In genomic region chr2:234025475-234025874, GRCh38 we compare ENCODE assay signal across 11 cellular contexts. TPM values are rescaled to one million over a fixed set of nuclear protein-coding genes. Genes with fewer than 3 reads are reported as not detected.
DNase-seq lines count a peak whose midpoint lies in the region; ATAC-seq and TF ChIP-seq lines count a peak whose summit lies in the region.
"Had no signal": no experiment of that assay in that cellular context is flagged by ENCODE, and none has a peak within 500 bp of the region (broad histone marks: within the 10 kb centered on the region; RNA-seq: fewer than 3 reads in every experiment).

No MANE protein-coding gene starts in this region.

- ATAC-seq in GM21825 (IDR thresholded peaks at IDR 0.05; ENCODE audit: unreplicated experiment) (peak; percentile 57), naive B cell (ENCODE audit: low read depth in 2 of 2) (peak; percentile 96 to 99), HG03432 (IDR thresholded peaks at IDR 0.05; ENCODE audit: unreplicated experiment) (no peak)
- ATAC-seq: K562 had no signal

- peak overlapping the region; percentile 46 to 92 (median 84) for H3K4me3 Mint-ChIP-seq in CD4-positive, alpha-beta memory T cell
- peak overlapping the region; percentile 57 for H3K4me3 Mint-ChIP-seq in activated T-helper 2 cell treated with anti-CD3 and anti-CD28 coated beads, Interferon-gamma antibody, Interleukin-2, Interleukin-4, amounts not matched to agents 10 μg/mL and 5 μg/mL and 100 μg/mL, durations not matched to agents 14 hours and 24 hours and 36 hours (ENCODE audit: low read depth)
- peak overlapping the region; percentile 71 to 93 (median 84) for H3K4me3 Mint-ChIP-seq in naive B cell
- no peak overlapping the region for H3K4me3 Mint-ChIP-seq in progenitor cell of endocrine pancreas (ENCODE audit: low read depth)

- POLR2A ChIA-PET in CD4-positive, alpha-beta memory T cell (lab: Charles Lee; ENCODE audit: partially characterized antibody): interaction anchor here (0.6 to 3.6 kb wide), 12 partner anchors 18 to 421 kb away, joined by 3 to 29 read pairs (median 4); no protein-coding TSS in a partner anchor

- H3K9me3 ChIP-seq in CD4-positive, alpha-beta memory T cell (ENCODE audit: control insufficient read depth in 1 of 2, low read length in 2 of 2): no peaks in the 10 kb centered on the region
- no peaks in the 10 kb centered on the region for H3K9me3 ChIP-seq in testis

- intact Hi-C loops in CD4-positive, alpha-beta memory T cell (cut with micrococcal nuclease): no loop called here
- intact Hi-C loops in activated T-helper 2 cell treated with anti-CD3 and anti-CD28 coated beads, Interferon-gamma antibody, Interleukin-2, Interleukin-4, amounts not matched to agents 10 μg/mL and 5 μg/mL and 100 μg/mL, durations not matched to agents 14 hours and 24 hours and 36 hours (cut with micrococcal nuclease): no loop called here
- intact Hi-C loops in testis (cut with DNase I; ENCODE audit: low total_unique reads): no loop called here

- peaks cover 0 to 10% (median under 1%) of the 10 kb centered on the region in 8 donors for H3K9me3 Mint-ChIP-seq in CD4-positive, alpha-beta memory T cell
- H3K9me3 Mint-ChIP-seq in activated T-helper 2 cell treated with anti-CD3 and anti-CD28 coated beads, Interferon-gamma antibody, Interleukin-2, Interleukin-4, amounts not matched to agents 10 μg/mL and 5 μg/mL and 100 μg/mL, durations not matched to agents 14 hours and 24 hours and 36 hours: peaks cover 7% of the 10 kb centered on the region
- H3K9me3 Mint-ChIP-seq in naive B cell (peaks cover 0 to 16% (median 7%) of the 10 kb centered on the region in 7 donors), progenitor cell of endocrine pancreas (ENCODE audit: low read depth) (peaks cover 5% of the 10 kb centered on the region)

- WGBS in testis, 2 donors: 18 to 28% methylated on average over 10 of the region's 10 CpGs

- peak; percentile 31 to 43 (median 39) for DNase-seq in CD4-positive, alpha-beta memory T cell
- DNase-seq in activated T-helper 2 cell treated with anti-CD3 and anti-CD28 coated beads, Interferon-gamma antibody, Interleukin-2, Interleukin-4, amounts not matched to agents 10 μg/mL and 5 μg/mL and 100 μg/mL, durations not matched to agents 14 hours and 24 hours and 36 hours (ENCODE audit: low spot score): no peak
- DNase-seq in naive B cell: peak; percentile 55
- DNase-seq in progenitor cell of endocrine pancreas (ENCODE audit: low spot score, unreplicated experiment): no peak
- DNase-seq in testis: no peak
- DNase-seq in NCI-H510A (lab: John Stamatoyannopoulos, UW): no peak
- DNase-seq: hypothalamus had no signal

- peak overlapping the region; percentile 48 to 90 (median 74) for H3K27ac Mint-ChIP-seq in CD4-positive, alpha-beta memory T cell
- no peak overlapping the region for H3K27ac Mint-ChIP-seq in activated T-helper 2 cell treated with anti-CD3 and anti-CD28 coated beads, Interferon-gamma antibody, Interleukin-2, Interleukin-4, amounts not matched to agents 10 μg/mL and 5 μg/mL and 100 μg/mL, durations not matched to agents 14 hours and 24 hours and 36 hours
- H3K27ac Mint-ChIP-seq in naive B cell: peak overlapping the region in 5 of 6 donors; percentile 32 to 92 (median 77)
- no peak overlapping the region for H3K27ac Mint-ChIP-seq in progenitor cell of endocrine pancreas

- peak overlapping the region; percentile 33 for H3K27ac ChIP-seq in CD4-positive, alpha-beta memory T cell (ENCODE audit: low read depth, low read length)
- no peak overlapping the region for H3K27ac ChIP-seq in testis

- H3K4me1 Mint-ChIP-seq in CD4-positive, alpha-beta memory T cell: peaks cover 38 to 73% (median 56%) of the 10 kb centered on the region in 4 donors
- peaks cover 23% of the 10 kb centered on the region for H3K4me1 Mint-ChIP-seq in activated T-helper 2 cell treated with anti-CD3 and anti-CD28 coated beads, Interferon-gamma antibody, Interleukin-2, Interleukin-4, amounts not matched to agents 10 μg/mL and 5 μg/mL and 100 μg/mL, durations not matched to agents 14 hours and 24 hours and 36 hours (ENCODE audit: low read depth)
- peaks cover 7 to 19% (median 12%) of the 10 kb centered on the region in 3 donors for H3K4me1 Mint-ChIP-seq in naive B cell
- peaks cover 6% of the 10 kb centered on the region for H3K4me1 Mint-ChIP-seq in progenitor cell of endocrine pancreas (ENCODE audit: low read depth)

- peak overlapping the region; percentile 48 to 56 for H3K4me3 ChIP-seq in CD4-positive, alpha-beta memory T cell (ENCODE audit: low read length in 2 of 2)
- H3K4me3 ChIP-seq in testis: no peak overlapping the region
- H3K4me3 ChIP-seq: K562 had no signal

- TF ChIP-seq POLR2A in testis (IDR thresholded peaks at IDR 0.05): no peak

- no peaks in the 10 kb centered on the region for H3K27me3 Mint-ChIP-seq in CD4-positive, alpha-beta memory T cell
- H3K27me3 Mint-ChIP-seq in activated T-helper 2 cell treated with anti-CD3 and anti-CD28 coated beads, Interferon-gamma antibody, Interleukin-2, Interleukin-4, amounts not matched to agents 10 μg/mL and 5 μg/mL and 100 μg/mL, durations not matched to agents 14 hours and 24 hours and 36 hours (ENCODE audit: low read depth): peaks cover 32% of the 10 kb centered on the region
- H3K27me3 Mint-ChIP-seq in naive B cell (peaks cover 24 to 48% (median 40%) of the 10 kb centered on the region in 3 donors), progenitor cell of endocrine pancreas (peaks cover 16% of the 10 kb centered on the region)

- CTCF ChIA-PET in CD4-positive, alpha-beta memory T cell (lab: Charles Lee; ENCODE audit: partially characterized antibody): interaction anchor here (0.7 to 3.4 kb wide), 3 partner anchors 8 to 477 kb away, joined by 3 to 16 read pairs (median 4); no protein-coding TSS in a partner anchor

- TF ChIP-seq CTCF in progenitor cell of endocrine pancreas (IDR thresholded peaks at IDR 0.05; ENCODE audit: unreplicated experiment) (no peak), testis (IDR thresholded peaks at IDR 0.05) (no peak)

- no peaks in the 10 kb centered on the region for H3K36me3 ChIP-seq in CD4-positive, alpha-beta memory T cell (ENCODE audit: insufficient read depth, low read length)
- H3K36me3 ChIP-seq in testis (ENCODE audit: low read depth, missing control alignments): no peaks in the 10 kb centered on the region

- H3K4me1 ChIP-seq in CD4-positive, alpha-beta memory T cell (ENCODE audit: insufficient read depth, low read length): peaks cover 54% of the 10 kb centered on the region
- H3K4me1 ChIP-seq in testis: peaks cover 3% of the 10 kb centered on the region

- no peaks in the 10 kb centered on the region for H3K27me3 ChIP-seq in CD4-positive, alpha-beta memory T cell (ENCODE audit: insufficient read depth, low read length)
- no peaks in the 10 kb centered on the region for H3K27me3 ChIP-seq in testis

- H3K36me3 Mint-ChIP-seq in CD4-positive, alpha-beta memory T cell: no peaks in the 10 kb centered on the region
- H3K36me3 Mint-ChIP-seq in activated T-helper 2 cell treated with anti-CD3 and anti-CD28 coated beads, Interferon-gamma antibody, Interleukin-2, Interleukin-4, amounts not matched to agents 10 μg/mL and 5 μg/mL and 100 μg/mL, durations not matched to agents 14 hours and 24 hours and 36 hours (ENCODE audit: low read depth): no peaks in the 10 kb centered on the region
- H3K36me3 Mint-ChIP-seq in naive B cell (peaks cover 0 to 18% of the 10 kb centered on the region in 2 donors), progenitor cell of endocrine pancreas (ENCODE audit: insufficient read depth) (no peaks in the 10 kb centered on the region)

RNA-seq across cellular contexts. Expression of gene SPP2, which starts 25.0 kb away (rescaled TPM):
- not detected for total RNA-seq in CD4-positive, alpha-beta memory T cell
- not detected for polyA plus RNA-seq in CD4-positive, alpha-beta memory T cell
- total RNA-seq in activated T-helper 2 cell treated with anti-CD3 and anti-CD28 coated beads, Interferon-gamma antibody, Interleukin-2, Interleukin-4, amounts not matched to agents 10 μg/mL and 5 μg/mL and 100 μg/mL, durations not matched to agents 14 hours and 24 hours and 36 hours: not detected in 2 replicates
- polyA plus RNA-seq in naive B cell (ENCODE audit: low read depth in 6 of 6): not detected
- not detected in 2 replicates for total RNA-seq in progenitor cell of endocrine pancreas
- not detected for total RNA-seq in testis
- not detected for polyA plus RNA-seq in testis (ENCODE audit: insufficient read depth, low read depth, low replicate concordance)
- total RNA-seq: activated CD8-positive, alpha-beta memory T cell treated with anti-CD3 and anti-CD28 coated beads for 36 hours; K562 had no signal
- polyA plus RNA-seq: K562 had no signal

Comparison
In these comparisons a context has a peak if more than half of its experiments do, and no peak if none do; other contexts are left out.
1. DNase-seq: peak in CD4-positive, alpha-beta memory T cell (5 of 5) and naive B cell (single experiment); none in activated T-helper 2 cell treated with anti-CD3 and anti-CD28 coated beads, Interferon-gamma antibody, Interleukin-2, Interleukin-4, amounts not matched to agents 10 μg/mL and 5 μg/mL and 100 μg/mL, durations not matched to agents 14 hours and 24 hours and 36 hours (single experiment), progenitor cell of endocrine pancreas (single experiment), testis (single experiment) and NCI-H510A (single experiment).
2. H3K4me3 ChIP-seq: peak in CD4-positive, alpha-beta memory T cell (2 of 2); none in testis (0 of 2).
3. H3K27ac Mint-ChIP-seq: peak in CD4-positive, alpha-beta memory T cell (7 of 7) and naive B cell (5 of 6); none in activated T-helper 2 cell treated with anti-CD3 and anti-CD28 coated beads, Interferon-gamma antibody, Interleukin-2, Interleukin-4, amounts not matched to agents 10 μg/mL and 5 μg/mL and 100 μg/mL, durations not matched to agents 14 hours and 24 hours and 36 hours (single experiment) and progenitor cell of endocrine pancreas (single experiment).